In genomic region chr3:142501004-142501926, GRCh38 we compare ENCODE assay signal across 1 cellular context.
TF ChIP-seq lines count a peak whose summit lies in the region.

No MANE protein-coding gene starts in this region.

TF ChIP-seq in K562, 482 proteins besides CTCF, POLR2A, EP300 and RAD21 (continued from another document):
- TF ChIP-seq ZNF398 (CRISPR knock-in tag; IDR thresholded peaks at IDR 0.05) (no peak), DLX4 (CRISPR knock-in tag; IDR thresholded peaks at IDR 0.05) (no peak), ZNF140 (CRISPR knock-in tag; IDR thresholded peaks at IDR 0.05) (no peak), ATF3 (IDR thresholded peaks at IDR 0.05) (no peak), ATF3 (CRISPR knock-in tag; conservative IDR thresholded peaks at IDR 0.05) (no peak), HCFC1 (IDR thresholded peaks at IDR 0.05; ENCODE audit: low read depth, low read length) (no peak)
